ENCODE assay signal across 1 cellular context in the genomic region with DNA sequence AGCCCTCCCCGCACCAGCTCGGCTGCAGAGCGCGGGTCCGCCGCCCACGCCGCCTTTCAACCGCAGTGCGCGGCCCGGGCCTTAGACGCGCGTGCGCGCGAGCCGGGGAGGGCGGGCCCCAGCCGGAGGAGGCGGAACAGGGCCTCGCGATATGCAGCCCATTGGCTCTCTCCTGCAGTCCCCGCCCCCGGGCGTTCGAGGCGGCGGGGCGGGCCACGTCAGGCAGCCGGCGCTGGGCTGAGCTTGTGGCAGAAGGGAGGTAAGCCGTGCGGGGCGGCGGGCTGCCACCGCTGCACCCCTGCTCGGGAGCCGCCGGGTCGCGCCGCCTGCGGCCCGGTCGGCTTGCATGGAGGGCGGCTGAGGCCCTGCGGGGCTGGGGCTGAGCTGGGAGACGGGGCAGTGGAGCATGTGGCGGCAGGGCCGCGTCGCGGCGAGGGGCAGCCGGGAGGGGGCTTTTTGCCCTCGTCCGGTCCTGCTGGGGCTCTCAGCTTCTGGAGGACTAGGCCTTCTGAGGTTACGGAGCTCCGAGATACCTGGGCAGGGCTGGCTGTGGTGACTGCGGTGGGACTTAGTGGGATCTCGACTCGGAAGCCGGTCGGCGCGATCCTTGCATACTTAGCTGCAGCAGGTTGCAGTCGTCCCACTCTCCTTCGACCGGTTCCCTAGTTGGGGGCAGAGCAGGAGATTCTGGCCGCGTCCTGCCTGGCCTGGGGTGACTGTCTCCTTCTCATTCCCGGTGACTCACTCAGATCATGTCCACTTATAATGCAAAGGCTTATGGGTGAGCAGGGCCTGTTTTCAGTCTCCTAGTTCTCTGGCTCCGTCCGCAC.
TF ChIP-seq lines count a peak whose summit lies in the region.

A gene with protein sequence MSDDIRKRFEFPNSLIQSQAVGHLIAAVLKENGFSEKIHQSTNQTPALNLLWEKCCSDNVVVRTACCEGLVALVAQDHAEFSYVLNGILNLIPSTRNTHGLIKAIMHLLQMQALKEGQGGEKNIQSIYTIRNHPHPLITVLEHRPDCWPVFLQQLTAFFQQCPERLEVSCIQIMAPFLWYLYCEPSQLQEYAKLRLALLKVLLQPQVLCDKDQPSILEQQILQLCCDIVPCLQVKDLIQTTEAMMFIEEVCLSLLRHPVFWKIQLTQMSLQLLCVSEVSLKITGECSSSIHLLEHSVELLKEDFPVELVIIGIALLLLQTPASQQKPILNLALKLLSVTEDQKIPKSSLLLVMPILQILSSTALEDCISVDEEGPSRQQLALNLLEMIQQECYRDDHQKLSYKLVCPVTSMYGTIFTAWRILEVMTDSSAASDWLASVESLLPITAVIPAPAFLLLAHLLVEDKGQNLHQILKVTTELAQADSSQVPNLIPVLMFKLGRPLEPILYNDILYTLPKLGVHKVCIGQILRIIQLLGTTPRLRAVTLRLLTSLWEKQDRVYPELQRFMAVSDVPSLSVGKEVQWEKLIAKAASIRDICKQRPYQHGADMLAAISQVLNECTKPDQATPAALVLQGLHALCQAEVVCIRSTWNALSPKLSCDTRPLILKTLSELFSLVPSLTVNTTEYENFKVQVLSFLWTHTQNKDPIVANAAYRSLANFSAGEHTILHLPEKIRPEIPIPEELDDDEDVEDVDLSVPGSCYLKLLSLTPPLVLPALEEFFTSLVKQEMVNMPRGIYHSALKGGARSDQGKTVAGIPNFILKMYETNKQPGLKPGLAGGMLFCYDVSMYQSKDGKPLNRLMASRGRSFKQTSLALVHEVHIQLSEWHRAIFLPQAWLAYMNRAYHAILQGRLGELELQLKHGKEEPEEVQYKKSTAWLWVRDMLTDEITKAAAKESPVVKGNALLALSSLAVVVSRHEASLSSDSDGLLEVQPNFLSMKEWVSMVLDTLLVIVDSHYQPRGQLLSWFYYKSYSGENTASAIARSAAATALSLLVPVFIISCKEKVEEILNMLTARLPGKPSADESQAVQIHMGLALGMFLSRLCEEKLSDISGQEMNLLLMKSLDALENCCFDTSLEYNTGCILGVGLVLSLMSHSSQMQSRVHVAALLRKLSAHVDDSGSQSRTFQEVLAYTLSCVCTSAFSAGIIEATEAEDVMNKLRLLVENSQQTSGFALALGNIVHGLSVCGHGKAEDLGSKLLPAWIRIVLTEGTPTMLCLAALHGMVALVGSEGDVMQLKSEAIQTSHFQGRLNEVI (N-terminal part only) (plus strand): TSS at position 225 of the 830 bp plus-strand sequence. CDS start 31,095 bp downstream, outside the sequence.

TF ChIP-seq in HepG2, 621 proteins besides CTCF, POLR2A, EP300 and RAD21 (continued from another document and continues in another):
- peak; percentile 57; the same call in 1 of the 2 replicates for TF ChIP-seq MXD4 (CRISPR knock-in tag; IDR thresholded peaks at IDR 0.05)
- TF ChIP-seq PHF20 (CRISPR knock-in tag; IDR thresholded peaks at IDR 0.05) = peak; percentile 42; the same call in 1 of the 2 replicates
- no peak for TF ChIP-seq ZNF569 (CRISPR knock-in tag; IDR thresholded peaks at IDR 0.05; ENCODE audit: borderline replicate concordance)
- TF ChIP-seq RBM22 (optimal IDR thresholded peaks at IDR 0.05; ENCODE audit: low read length) = no peak
- TF ChIP-seq, protein P1, sequence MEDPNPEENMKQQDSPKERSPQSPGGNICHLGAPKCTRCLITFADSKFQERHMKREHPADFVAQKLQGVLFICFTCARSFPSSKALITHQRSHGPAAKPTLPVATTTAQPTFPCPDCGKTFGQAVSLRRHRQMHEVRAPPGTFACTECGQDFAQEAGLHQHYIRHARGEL (CRISPR knock-in tag; IDR thresholded peaks at IDR 0.05) = no peak
- no peak for TF ChIP-seq ZNF839 (CRISPR knock-in tag; IDR thresholded peaks at IDR 0.05; ENCODE audit: borderline replicate concordance)
- TF ChIP-seq ARNTL (CRISPR knock-in tag; IDR thresholded peaks at IDR 0.05) = peak; percentile 82; the same call in 1 of the 2 replicates
- TF ChIP-seq ZBTB7B (CRISPR knock-in tag; IDR thresholded peaks at IDR 0.05) = peak; percentile 64; the same call in 1 of the 2 replicates
- TF ChIP-seq, protein P2, sequence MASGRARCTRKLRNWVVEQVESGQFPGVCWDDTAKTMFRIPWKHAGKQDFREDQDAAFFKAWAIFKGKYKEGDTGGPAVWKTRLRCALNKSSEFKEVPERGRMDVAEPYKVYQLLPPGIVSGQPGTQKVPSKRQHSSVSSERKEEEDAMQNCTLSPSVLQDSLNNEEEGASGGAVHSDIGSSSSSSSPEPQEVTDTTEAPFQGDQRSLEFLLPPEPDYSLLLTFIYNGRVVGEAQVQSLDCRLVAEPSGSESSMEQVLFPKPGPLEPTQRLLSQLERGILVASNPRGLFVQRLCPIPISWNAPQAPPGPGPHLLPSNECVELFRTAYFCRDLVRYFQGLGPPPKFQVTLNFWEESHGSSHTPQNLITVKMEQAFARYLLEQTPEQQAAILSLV (CRISPR knock-in tag; IDR thresholded peaks at IDR 0.05; ENCODE audit: borderline replicate concordance) = peak; percentile 83; the same call in 1 of the 2 replicates
- no peak; the same call in 1 of the 2 replicates for TF ChIP-seq PAX8 (CRISPR knock-in tag; IDR thresholded peaks at IDR 0.05; ENCODE audit: borderline replicate concordance)
- 0 out of 2 replicates have a peak, but pooled peaks have one; percentile 29 for TF ChIP-seq ETV6 (CRISPR knock-in tag; conservative IDR thresholded peaks at IDR 0.05)
- TF ChIP-seq MED8 (CRISPR knock-in tag; IDR thresholded peaks at IDR 0.05; ENCODE audit: insufficient replicate concordance) = no peak
- no peak for TF ChIP-seq ZNF24 (IDR thresholded peaks at IDR 0.05)
- TF ChIP-seq TSC22D2 (CRISPR knock-in tag; IDR thresholded peaks at IDR 0.05; ENCODE audit: borderline replicate concordance) = 0 out of 2 replicates have a peak, but pooled peaks have one; percentile 70
- TF ChIP-seq, protein P3, sequence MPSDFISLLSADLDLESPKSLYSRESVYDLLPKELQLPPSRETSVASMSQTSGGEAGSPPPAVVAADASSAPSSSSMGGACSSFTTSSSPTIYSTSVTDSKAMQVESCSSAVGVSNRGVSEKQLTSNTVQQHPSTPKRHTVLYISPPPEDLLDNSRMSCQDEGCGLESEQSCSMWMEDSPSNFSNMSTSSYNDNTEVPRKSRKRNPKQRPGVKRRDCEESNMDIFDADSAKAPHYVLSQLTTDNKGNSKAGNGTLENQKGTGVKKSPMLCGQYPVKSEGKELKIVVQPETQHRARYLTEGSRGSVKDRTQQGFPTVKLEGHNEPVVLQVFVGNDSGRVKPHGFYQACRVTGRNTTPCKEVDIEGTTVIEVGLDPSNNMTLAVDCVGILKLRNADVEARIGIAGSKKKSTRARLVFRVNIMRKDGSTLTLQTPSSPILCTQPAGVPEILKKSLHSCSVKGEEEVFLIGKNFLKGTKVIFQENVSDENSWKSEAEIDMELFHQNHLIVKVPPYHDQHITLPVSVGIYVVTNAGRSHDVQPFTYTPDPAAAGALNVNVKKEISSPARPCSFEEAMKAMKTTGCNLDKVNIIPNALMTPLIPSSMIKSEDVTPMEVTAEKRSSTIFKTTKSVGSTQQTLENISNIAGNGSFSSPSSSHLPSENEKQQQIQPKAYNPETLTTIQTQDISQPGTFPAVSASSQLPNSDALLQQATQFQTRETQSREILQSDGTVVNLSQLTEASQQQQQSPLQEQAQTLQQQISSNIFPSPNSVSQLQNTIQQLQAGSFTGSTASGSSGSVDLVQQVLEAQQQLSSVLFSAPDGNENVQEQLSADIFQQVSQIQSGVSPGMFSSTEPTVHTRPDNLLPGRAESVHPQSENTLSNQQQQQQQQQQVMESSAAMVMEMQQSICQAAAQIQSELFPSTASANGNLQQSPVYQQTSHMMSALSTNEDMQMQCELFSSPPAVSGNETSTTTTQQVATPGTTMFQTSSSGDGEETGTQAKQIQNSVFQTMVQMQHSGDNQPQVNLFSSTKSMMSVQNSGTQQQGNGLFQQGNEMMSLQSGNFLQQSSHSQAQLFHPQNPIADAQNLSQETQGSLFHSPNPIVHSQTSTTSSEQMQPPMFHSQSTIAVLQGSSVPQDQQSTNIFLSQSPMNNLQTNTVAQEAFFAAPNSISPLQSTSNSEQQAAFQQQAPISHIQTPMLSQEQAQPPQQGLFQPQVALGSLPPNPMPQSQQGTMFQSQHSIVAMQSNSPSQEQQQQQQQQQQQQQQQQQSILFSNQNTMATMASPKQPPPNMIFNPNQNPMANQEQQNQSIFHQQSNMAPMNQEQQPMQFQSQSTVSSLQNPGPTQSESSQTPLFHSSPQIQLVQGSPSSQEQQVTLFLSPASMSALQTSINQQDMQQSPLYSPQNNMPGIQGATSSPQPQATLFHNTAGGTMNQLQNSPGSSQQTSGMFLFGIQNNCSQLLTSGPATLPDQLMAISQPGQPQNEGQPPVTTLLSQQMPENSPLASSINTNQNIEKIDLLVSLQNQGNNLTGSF (CRISPR knock-in tag; IDR thresholded peaks at IDR 0.05) = peak; percentile 54; the same call in 1 of the 2 replicates
- TF ChIP-seq ZNF274 (CRISPR knock-in tag; IDR thresholded peaks at IDR 0.05) = peak; percentile 70; the same call in 1 of the 2 replicates
- 0 out of 2 replicates have a peak, but pooled peaks have one; percentile 49 for TF ChIP-seq ZNF605 (CRISPR knock-in tag; IDR thresholded peaks at IDR 0.05)
- TF ChIP-seq ZNF225 (CRISPR knock-in tag; IDR thresholded peaks at IDR 0.05) = peak; percentile 51; the same call in 1 of the 2 replicates
- TF ChIP-seq RFXAP (CRISPR knock-in tag; IDR thresholded peaks at IDR 0.05; ENCODE audit: borderline replicate concordance) = peak; percentile 85; the same call in 1 of the 2 replicates
- 0 out of 2 replicates have a peak, but pooled peaks have one; percentile 70 for TF ChIP-seq DNMT1 (CRISPR knock-in tag; IDR thresholded peaks at IDR 0.05)
- TF ChIP-seq CAMTA2 (CRISPR knock-in tag; IDR thresholded peaks at IDR 0.05; ENCODE audit: borderline replicate concordance) = no peak
- TF ChIP-seq, protein P4, sequence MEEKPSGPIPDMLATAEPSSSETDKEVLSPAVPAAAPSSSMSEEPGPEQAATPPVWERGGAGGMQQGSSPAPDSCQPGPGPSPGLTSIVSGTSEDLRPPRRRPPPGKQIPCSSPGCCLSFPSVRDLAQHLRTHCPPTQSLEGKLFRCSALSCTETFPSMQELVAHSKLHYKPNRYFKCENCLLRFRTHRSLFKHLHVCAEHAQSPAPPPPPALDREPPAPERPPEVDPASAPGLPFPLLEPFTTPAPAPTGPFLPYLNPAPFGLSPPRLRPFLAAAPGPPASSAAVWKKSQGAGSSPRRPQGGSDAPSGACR (CRISPR knock-in tag; IDR thresholded peaks at IDR 0.05) = no peak; the same call in 1 of the 2 replicates
- no peak for TF ChIP-seq SCMH1 (CRISPR knock-in tag; IDR thresholded peaks at IDR 0.05; ENCODE audit: borderline replicate concordance)
- no peak for TF ChIP-seq PCBP1 (IDR thresholded peaks at IDR 0.05; ENCODE audit: borderline replicate concordance, low read depth, low read length)
- TF ChIP-seq ZNF296 (CRISPR knock-in tag; conservative IDR thresholded peaks at IDR 0.05) = no peak
- TF ChIP-seq, protein P5, sequence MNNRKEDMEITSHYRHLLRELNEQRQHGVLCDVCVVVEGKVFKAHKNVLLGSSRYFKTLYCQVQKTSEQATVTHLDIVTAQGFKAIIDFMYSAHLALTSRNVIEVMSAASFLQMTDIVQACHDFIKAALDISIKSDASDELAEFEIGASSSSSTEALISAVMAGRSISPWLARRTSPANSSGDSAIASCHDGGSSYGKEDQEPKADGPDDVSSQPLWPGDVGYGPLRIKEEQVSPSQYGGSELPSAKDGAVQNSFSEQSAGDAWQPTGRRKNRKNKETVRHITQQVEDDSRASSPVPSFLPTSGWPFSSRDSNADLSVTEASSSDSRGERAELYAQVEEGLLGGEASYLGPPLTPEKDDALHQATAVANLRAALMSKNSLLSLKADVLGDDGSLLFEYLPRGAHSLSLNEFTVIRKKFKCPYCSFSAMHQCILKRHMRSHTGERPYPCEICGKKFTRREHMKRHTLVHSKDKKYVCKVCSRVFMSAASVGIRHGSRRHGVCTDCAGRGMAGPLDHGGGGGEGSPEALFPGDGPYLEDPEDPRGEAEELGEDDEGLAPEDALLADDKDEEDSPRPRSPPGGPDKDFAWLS (CRISPR knock-in tag; IDR thresholded peaks at IDR 0.05; ENCODE audit: borderline replicate concordance) = 0 out of 2 replicates have a peak, but pooled peaks have one; percentile 56
- no peak; the same call in 1 of the 2 replicates for TF ChIP-seq IRF2 (CRISPR knock-in tag; IDR thresholded peaks at IDR 0.05)
- TF ChIP-seq SP4 (CRISPR knock-in tag; IDR thresholded peaks at IDR 0.05) = peak; percentile 93
- no peak for TF ChIP-seq ZNF567 (CRISPR knock-in tag; IDR thresholded peaks at IDR 0.05; ENCODE audit: borderline replicate concordance)
- TF ChIP-seq, protein P6, sequence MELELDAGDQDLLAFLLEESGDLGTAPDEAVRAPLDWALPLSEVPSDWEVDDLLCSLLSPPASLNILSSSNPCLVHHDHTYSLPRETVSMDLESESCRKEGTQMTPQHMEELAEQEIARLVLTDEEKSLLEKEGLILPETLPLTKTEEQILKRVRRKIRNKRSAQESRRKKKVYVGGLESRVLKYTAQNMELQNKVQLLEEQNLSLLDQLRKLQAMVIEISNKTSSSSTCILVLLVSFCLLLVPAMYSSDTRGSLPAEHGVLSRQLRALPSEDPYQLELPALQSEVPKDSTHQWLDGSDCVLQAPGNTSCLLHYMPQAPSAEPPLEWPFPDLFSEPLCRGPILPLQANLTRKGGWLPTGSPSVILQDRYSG (CRISPR knock-in tag; IDR thresholded peaks at IDR 0.05) = 0 out of 2 replicates have a peak, but pooled peaks have one; percentile 76
- TF ChIP-seq ZNF768 (CRISPR knock-in tag; IDR thresholded peaks at IDR 0.05) = peak; percentile 68; the same call in 1 of the 2 replicates
- TF ChIP-seq RAD51 (IDR thresholded peaks at IDR 0.05; ENCODE audit: borderline replicate concordance) = no peak
